8 cellular contexts compared by ENCODE assay signal in the genomic region with DNA sequence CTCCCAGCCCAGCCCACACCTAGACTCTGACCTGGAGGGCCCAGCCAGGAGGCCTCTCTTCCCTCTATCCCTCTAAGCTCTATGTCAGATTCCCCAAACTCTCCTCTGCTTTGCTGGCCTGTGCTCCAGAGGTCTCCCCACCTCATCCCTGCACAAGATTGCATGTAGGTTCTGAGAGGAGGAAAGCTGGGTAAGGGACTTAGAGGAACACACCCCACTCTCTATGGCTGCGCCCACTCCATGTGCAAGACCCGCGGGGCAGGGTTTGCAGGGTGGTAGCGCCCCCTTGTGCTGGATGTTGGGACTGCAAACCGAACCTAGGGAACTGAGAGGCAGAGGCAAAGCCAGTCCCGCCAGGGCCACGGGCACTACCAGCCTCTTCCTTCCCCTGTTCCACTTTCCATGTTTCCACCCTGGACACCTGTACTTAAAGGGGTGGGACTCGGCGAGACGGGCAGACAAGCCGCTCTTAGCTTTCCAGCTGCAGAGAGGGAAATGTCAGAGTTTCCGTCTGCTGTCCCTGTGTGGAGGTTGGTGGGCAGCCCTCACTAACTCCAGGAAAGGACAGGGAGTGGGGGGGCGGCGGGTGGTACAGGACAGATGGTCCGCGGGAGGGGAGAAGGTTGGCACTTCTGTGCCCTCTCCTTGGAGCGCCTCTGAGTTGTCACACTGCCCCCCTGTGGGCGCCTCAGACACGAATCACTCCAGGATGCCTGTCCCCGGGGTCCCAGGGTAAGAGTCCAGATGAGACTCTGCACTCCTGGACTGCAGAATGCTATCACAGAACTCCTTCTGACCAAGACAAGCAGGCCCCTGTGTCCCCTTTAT. TPM values are rescaled to one million over a fixed set of nuclear protein-coding genes. Genes with fewer than 3 reads are reported as not detected.
DNase-seq lines count a peak whose midpoint lies in the region; ATAC-seq and TF ChIP-seq lines count a peak whose summit lies in the region.

No MANE protein-coding gene starts in this region.

- no peaks in the 10 kb centered on the region for H3K9me2 ChIP-seq in MM.1S (replicated peaks; ENCODE audit: insufficient read depth, low read length)

- no peaks in the 10 kb centered on the region for H3F3A ChIP-seq in MM.1S (ENCODE audit: insufficient read depth, low read length)

- no peaks in the 10 kb centered on the region for H3K27me3 ChIP-seq in MM.1S (replicated peaks; ENCODE audit: insufficient read depth, low read length)
- H3K27me3 ChIP-seq in osteoblast (ENCODE audit: insufficient read depth, low read length) = no peaks in the 10 kb centered on the region

- H3K4me3 ChIP-seq in MM.1S (ENCODE audit: low read length) (peak overlapping the region; percentile 66), SK-N-MC (peak overlapping the region; percentile 76), osteoblast (ENCODE audit: insufficient read depth, low read length) (peak overlapping the region; percentile 79)

- H4K20me1 ChIP-seq in MM.1S (ENCODE audit: insufficient read depth, low read length) (no peaks in the 10 kb centered on the region), osteoblast (ENCODE audit: insufficient read depth, low read length) (no peaks in the 10 kb centered on the region)

- H3K9me3 ChIP-seq in MM.1S (replicated peaks; ENCODE audit: insufficient read depth, low read length) (no peaks in the 10 kb centered on the region), SK-N-MC (ENCODE audit: low read depth, low read length) (no peaks in the 10 kb centered on the region), osteoblast (ENCODE audit: low read depth, low read length) (no peaks in the 10 kb centered on the region)

- H3K36me3 ChIP-seq in MM.1S (replicated peaks; ENCODE audit: insufficient read depth, low read length) (no peaks in the 10 kb centered on the region), SK-N-MC (ENCODE audit: insufficient read depth, low read length) (no peaks in the 10 kb centered on the region), osteoblast (ENCODE audit: insufficient read depth, low read length) (peaks cover 4% of the 10 kb centered on the region)

- H3K4me1 ChIP-seq in MM.1S (ENCODE audit: low read length) (peaks cover 3% of the 10 kb centered on the region; the same call in 1 of the 2 replicates), osteoblast (ENCODE audit: insufficient read depth, low read length) (peaks cover 52% of the 10 kb centered on the region)

- H3K79me2 ChIP-seq in MM.1S (ENCODE audit: low read length) (no peaks in the 10 kb centered on the region), osteoblast (ENCODE audit: insufficient read depth, low read length) (peaks cover 3% of the 10 kb centered on the region)

- H3K9ac ChIP-seq in MM.1S (ENCODE audit: low read length) (peak overlapping the region; percentile 75), SK-N-MC (ENCODE audit: insufficient read length) (peak overlapping the region; percentile 67)

- peak; percentile 90 for DNase-seq in DMS 273 treated with DMSO at 0.1 percent for 48 hours (lab: John Stamatoyannopoulos, UW)
- DNase-seq in MM.1S = peak; percentile 67
- DNase-seq in SK-N-MC (ENCODE audit: low read depth, low spot score) = no peak
- DNase-seq in activated naive CD4-positive, alpha-beta T cell treated with anti-CD3 and anti-CD28 coated beads, Interleukin-2, amount 50 U/mL, for 16 hours = peak; percentile 90
- DNase-seq in glomerular visceral epithelial cell (ENCODE audit: extremely low spot score) = peak; percentile 92
- DNase-seq in osteoblast (ENCODE audit: insufficient read length, low spot score, missing footprints) = peak; percentile 80
- peak; percentile 87 for DNase-seq in superior temporal gyrus (ENCODE audit: extremely low spot score)

- ATAC-seq in GM21723 (IDR thresholded peaks at IDR 0.05; ENCODE audit: unreplicated experiment) = peak; percentile 83

- H3K27ac ChIP-seq in MM.1S (ENCODE audit: low read length) (no peak overlapping the region), SK-N-MC (no peak overlapping the region), osteoblast (ENCODE audit: low read depth, low read length) (peak overlapping the region; percentile 100)

- H3K4me2 ChIP-seq in MM.1S (ENCODE audit: low read depth, low read length) (peak overlapping the region; percentile 96), osteoblast (ENCODE audit: insufficient read depth, low read length) (peak overlapping the region; percentile 98)

- TF ChIP-seq CTCF in MM.1S (IDR thresholded peaks at IDR 0.05; ENCODE audit: low read length) (peak; percentile 65), osteoblast (IDR thresholded peaks at IDR 0.05; ENCODE audit: extremely low read depth, low read depth, low read length) (peak; percentile 82)

- H2AFZ ChIP-seq in MM.1S (ENCODE audit: low read length) (peak overlapping the region; percentile 99), osteoblast (ENCODE audit: low read length) (peak overlapping the region; percentile 91)

RNA-seq across cellular contexts. Expression of gene MMP14, which starts 16.8 kb away (rescaled TPM):
- total RNA-seq in osteoblast = 580 and 649 TPM in 2 replicates

RNA-seq across cellular contexts. Expression of gene LRP10, which starts 18.4 kb away (rescaled TPM):
- 147 and 164 TPM in 2 replicates for total RNA-seq in osteoblast

RNA-seq across cellular contexts. Expression of gene MRPL52, which starts 23.5 kb away (rescaled TPM):
- 20.3 and 31.5 TPM in 2 replicates for total RNA-seq in osteoblast

RNA-seq across cellular contexts. Expression of gene REM2, which starts 29.9 kb away (rescaled TPM):
- 0.29 and 0.36 TPM in 2 replicates for total RNA-seq in osteoblast

RNA-seq across cellular contexts. Expression of gene SLC7A7, which starts 37.9 kb away (rescaled TPM):
- 4.3 and 4.7 TPM in 2 replicates for total RNA-seq in osteoblast
